ENCODE assay signal across 13 cellular contexts in the genomic region with DNA sequence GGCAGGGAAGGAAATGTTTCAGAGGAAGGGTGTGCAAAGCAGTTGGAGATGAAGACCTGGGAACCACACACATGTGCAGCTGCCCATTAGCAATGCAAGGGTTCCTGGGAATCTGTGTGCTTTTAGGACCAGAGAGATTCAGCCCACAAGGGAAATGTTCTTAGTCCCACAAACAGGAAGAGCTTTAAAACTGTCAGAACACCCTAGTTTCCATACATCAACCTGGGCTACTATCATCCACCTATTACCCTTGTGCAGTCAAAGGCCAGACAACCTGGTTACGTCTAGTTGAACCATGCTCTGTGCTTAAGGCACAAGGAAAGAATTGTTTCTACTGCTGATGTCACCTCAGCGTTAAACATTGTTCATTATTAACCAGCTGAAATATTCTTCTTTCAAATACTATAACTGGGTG. TPM values are rescaled to one million over a fixed set of nuclear protein-coding genes. Genes with fewer than 3 reads are reported as not detected.
DNase-seq lines count a peak whose midpoint lies in the region; ATAC-seq, FAIRE-seq and TF ChIP-seq lines count a peak whose summit lies in the region.
"Had no signal": no experiment of that assay in that cellular context is flagged by ENCODE, and none has a peak within 500 bp of the region (broad histone marks: within the 10 kb centered on the region; RNA-seq: fewer than 3 reads in every experiment).

No MANE protein-coding gene starts in this region.

- no peak overlapping the region for H3K4me3 ChIP-seq in small intestine (ENCODE audit: low read depth in 1 of 2, low read length in 2 of 2)
- H3K4me3 ChIP-seq: thoracic aorta had no signal

- peak overlapping the region; percentile 25 to 52 for H3K27ac ChIP-seq in small intestine (ENCODE audit: low read depth in 1 of 2, low read length in 1 of 2)
- H3K27ac ChIP-seq: thoracic aorta had no signal

- peak overlapping the region; percentile 50 for H3K27ac Mint-ChIP-seq in chondrocyte (ENCODE audit: unreplicated experiment)
- no peak overlapping the region for H3K27ac Mint-ChIP-seq in activated CD8-positive, alpha-beta memory T cell treated with anti-CD3 and anti-CD28 coated beads, Interleukin-2, amount 10 ng/mL, durations not matched to agents 7 days and 5 days
- H3K27ac Mint-ChIP-seq: activated T-cell treated with anti-CD3 and anti-CD28 coated beads, Interleukin-2, amount 50 U/mL, for 24 hours had no signal

- no peak for FAIRE-seq in small intestine (lab: Jason Lieb, UNC)

- H3K4me1 ChIP-seq in small intestine (ENCODE audit: control insufficient read depth in 2 of 2, insufficient read depth in 1 of 2, low read depth in 1 of 2, low read length in 1 of 2) = peaks cover 13 to 26% of the 10 kb centered on the region in 2 donors

- H3K27me3 Mint-ChIP-seq in chondrocyte (ENCODE audit: low read depth) = no peaks in the 10 kb centered on the region
- H3K27me3 Mint-ChIP-seq in activated CD8-positive, alpha-beta memory T cell treated with anti-CD3 and anti-CD28 coated beads, Interleukin-2, amount 10 ng/mL, durations not matched to agents 7 days and 5 days = peaks cover 46% of the 10 kb centered on the region

- CTCF ChIA-PET in activated CD8-positive, alpha-beta memory T cell treated with anti-CD3 and anti-CD28 coated beads, Interleukin-2, amount 10 ng/mL, durations not matched to agents 7 days and 5 days (lab: Charles Lee) = no interaction called here

- peaks cover 0 to 1% of the 10 kb centered on the region in 2 donors for H3K36me3 ChIP-seq in small intestine (ENCODE audit: control insufficient read depth in 2 of 2, insufficient read depth in 2 of 2, low read length in 2 of 2)
- H3K36me3 ChIP-seq: thoracic aorta had no signal

- no peaks in the 10 kb centered on the region for H3K9me3 ChIP-seq in small intestine (ENCODE audit: control insufficient read depth, low read depth)
- H3K9me3 ChIP-seq: thoracic aorta had no signal

- DNase-seq in chondrocyte (ENCODE audit: low spot score) (no peak), small intestine (peak; percentile 83), cerebellar cortex (ENCODE audit: low spot score) (no peak), NCI-H1048 (lab: John Stamatoyannopoulos, UW) (no peak)
- DNase-seq in activated CD8-positive, alpha-beta memory T cell treated with anti-CD3 and anti-CD28 coated beads, Interleukin-2, amount 10 ng/mL, durations not matched to agents 7 days and 5 days = no peak
- DNase-seq: activated T-cell treated with anti-CD3 and anti-CD28 coated beads, Interleukin-2, amount 50 U/mL, for 24 hours; DND-41; left cardiac atrium; posterior cingulate gyrus; RPMI8226 had no signal

- H3K36me3 Mint-ChIP-seq in chondrocyte (ENCODE audit: low read depth) = peaks cover 7% of the 10 kb centered on the region
- H3K36me3 Mint-ChIP-seq in activated CD8-positive, alpha-beta memory T cell treated with anti-CD3 and anti-CD28 coated beads, Interleukin-2, amount 10 ng/mL, durations not matched to agents 7 days and 5 days = no peaks in the 10 kb centered on the region

- no peaks in the 10 kb centered on the region for H3K27me3 ChIP-seq in small intestine (ENCODE audit: control insufficient read depth in 2 of 2, insufficient read depth in 2 of 2, low read length in 2 of 2)

- ATAC-seq in GM19438 (IDR thresholded peaks at IDR 0.05; ENCODE audit: low read depth, unreplicated experiment) (peak; percentile 30), HG03342 (IDR thresholded peaks at IDR 0.05; ENCODE audit: unreplicated experiment) (peak; percentile 38)
- no peak for ATAC-seq in activated CD8-positive, alpha-beta memory T cell treated with anti-CD3 and anti-CD28 coated beads, Interleukin-2, amount 10 ng/mL, durations not matched to agents 7 days and 5 days

- H3K4me1 Mint-ChIP-seq in chondrocyte (ENCODE audit: low read depth) = peaks cover 79% of the 10 kb centered on the region
- H3K4me1 Mint-ChIP-seq in activated CD8-positive, alpha-beta memory T cell treated with anti-CD3 and anti-CD28 coated beads, Interleukin-2, amount 10 ng/mL, durations not matched to agents 7 days and 5 days = no peaks in the 10 kb centered on the region

- no peak overlapping the region for H3K4me3 Mint-ChIP-seq in chondrocyte (ENCODE audit: unreplicated experiment)
- H3K4me3 Mint-ChIP-seq in activated CD8-positive, alpha-beta memory T cell treated with anti-CD3 and anti-CD28 coated beads, Interleukin-2, amount 10 ng/mL, durations not matched to agents 7 days and 5 days = no peak overlapping the region
- H3K4me3 Mint-ChIP-seq: activated T-cell treated with anti-CD3 and anti-CD28 coated beads, Interleukin-2, amount 50 U/mL, for 24 hours had no signal

- H3K9me3 Mint-ChIP-seq in chondrocyte (ENCODE audit: low read depth) = no peaks in the 10 kb centered on the region
- H3K9me3 Mint-ChIP-seq in activated CD8-positive, alpha-beta memory T cell treated with anti-CD3 and anti-CD28 coated beads, Interleukin-2, amount 10 ng/mL, durations not matched to agents 7 days and 5 days (ENCODE audit: low read depth) = no peaks in the 10 kb centered on the region
- H3K9me3 Mint-ChIP-seq: activated T-cell treated with anti-CD3 and anti-CD28 coated beads, Interleukin-2, amount 50 U/mL, for 24 hours had no signal

- WGBS in small intestine, 3 donors = 23 to 68% (median 48%) methylated on average over 2 of the region's 2 CpGs

- TF ChIP-seq CTCF in chondrocyte (IDR thresholded peaks at IDR 0.05) = no peak

RNA-seq across cellular contexts. Expression of a gene that starts 7.5 kb away (rescaled TPM):
- 45.4 to 49.6 TPM (median 49.4 TPM) in 3 replicates for total RNA-seq in chondrocyte
- 10 to 100 TPM in 2 of 3 donors, 1 to 10 TPM in 1; 8.9 to 15.6 (median 10.5) TPM for polyA plus RNA-seq in small intestine
- not detected for total RNA-seq in activated CD8-positive, alpha-beta memory T cell treated with anti-CD3 and anti-CD28 coated beads, Interleukin-2, amount 10 ng/mL, durations not matched to agents 7 days and 5 days

Comparison
In these comparisons a context has a peak if more than half of its experiments do, and no peak if none do; other contexts are left out.
1. RNA of a gene that starts 7.5 kb away (total RNA-seq): 45.4 to 49.6 TPM in chondrocyte; not detected in activated CD8-positive, alpha-beta memory T cell treated with anti-CD3 and anti-CD28 coated beads, Interleukin-2, amount 10 ng/mL, durations not matched to agents 7 days and 5 days; every median in the first group is over 10 times any median in the second.